In genomic region chr16:64304376-64304775, GRCh38 we compare ENCODE assay signal across 32 cellular contexts.
"Had no signal": no experiment of that assay in that cellular context is flagged by ENCODE, and none has a peak within 500 bp of the region (broad histone marks: within the 10 kb centered on the region; RNA-seq: fewer than 3 reads in every experiment).

No MANE protein-coding gene starts in this region.

- DNase-seq: activated CD4-positive, alpha-beta memory T cell treated with anti-CD3 and anti-CD28 coated beads for 36 hours; activated CD4-positive, alpha-beta T cell treated with anti-CD3 and anti-CD28 coated beads, Interleukin-2, amount 10 ng/mL, durations not matched to agents 24 days and 14 days; activated CD4-positive, CD25-positive, alpha-beta regulatory T cell treated with anti-CD3 and anti-CD28 coated beads, Interleukin-2, amount 50 U/mL, for 72 hours; activated CD8-positive, alpha-beta memory T cell treated with anti-CD3 and anti-CD28 coated beads, Interleukin-2, amount 50 U/mL, for 4 hours; activated effector memory CD4-positive, alpha-beta T cell treated with anti-CD3 and anti-CD28 coated beads, Interleukin-2, amount 50 U/mL, for 16 hours; activated naive CD4-positive, alpha-beta T cell treated with anti-CD3 and anti-CD28 coated beads for 36 hours; activated naive CD8-positive, alpha-beta T cell treated with anti-CD3 and anti-CD28 coated beads for 36 hours; activated T-cell treated with anti-CD3 and anti-CD28 coated beads, Interleukin-2, amount 50 U/mL, for 1 hour; adrenal gland; aorta; body of pancreas; cerebellar nuclear complex; colonic mucosa; effector CD8-positive, alpha-beta T cell; esophagus squamous epithelium; foreskin melanocyte; heart right ventricle; naive B cell; nucleus accumbens; pancreas; psoas muscle; sigmoid colon; small intestine; stimulated activated CD4-positive, alpha-beta T cell treated with anti-CD3 and anti-CD28 coated beads, Interleukin-1b, Interleukin-23, amount 100 ng/mL, for 48 hours; stimulated activated CD4-positive, alpha-beta T cell treated with anti-CD3 and anti-CD28 coated beads, Interleukin-4, amount 100 ng/mL, for 4 hours; stimulated activated CD8-positive, alpha-beta memory T cell treated with anti-CD3 and anti-CD28 coated beads, Interleukin-4, amount 100 ng/mL, for 48 hours; T1000; tibial artery had no signal

- ATAC-seq: body of pancreas; heart right ventricle; pancreas; psoas muscle; stimulated activated memory B cell treated with anti-CD40 and anti-IgM and Interleukin-4, amounts not matched to agents 10 μg/mL and 1 μg/mL and 100 μg/mL, for 72 hours had no signal

- H3K4me1 Mint-ChIP-seq: activated CD4-positive, alpha-beta T cell treated with anti-CD3 and anti-CD28 coated beads, Interleukin-2, amount 10 ng/mL, durations not matched to agents 24 days and 14 days; activated naive CD8-positive, alpha-beta T cell treated with anti-CD3 and anti-CD28 coated beads for 36 hours; mesothelial cell of epicardium; naive B cell; stimulated activated memory B cell treated with anti-CD40 and anti-IgM and Interleukin-4, amounts not matched to agents 10 μg/mL and 1 μg/mL and 100 μg/mL, for 72 hours had no signal

- H3K27ac Mint-ChIP-seq: activated CD4-positive, alpha-beta memory T cell treated with anti-CD3 and anti-CD28 coated beads for 36 hours; activated CD4-positive, alpha-beta T cell treated with anti-CD3 and anti-CD28 coated beads, Interleukin-2, amount 10 ng/mL, durations not matched to agents 24 days and 14 days; activated naive CD4-positive, alpha-beta T cell treated with anti-CD3 and anti-CD28 coated beads for 36 hours; activated naive CD8-positive, alpha-beta T cell treated with anti-CD3 and anti-CD28 coated beads for 36 hours; activated T-helper 1 cell treated with anti-CD3 and anti-CD28 coated beads, Interleukin-12 subunit alpha, Interleukin-12 subunit beta, Interleukin-2, Interleukin-4 antibody, amounts not matched to agents 30 ng/mL and 10 ng/mL and 1 ng/mL, durations not matched to agents 14 hours and 24 hours and 36 hours; mesothelial cell of epicardium; naive B cell; stimulated activated memory B cell treated with anti-CD40 and anti-IgM and Interleukin-4, amounts not matched to agents 10 μg/mL and 1 μg/mL and 100 μg/mL, for 72 hours had no signal

- H3K4me3 Mint-ChIP-seq: activated CD4-positive, alpha-beta memory T cell treated with anti-CD3 and anti-CD28 coated beads for 36 hours; activated CD4-positive, alpha-beta T cell treated with anti-CD3 and anti-CD28 coated beads, Interleukin-2, amount 10 ng/mL, durations not matched to agents 24 days and 14 days; activated naive CD4-positive, alpha-beta T cell treated with anti-CD3 and anti-CD28 coated beads for 36 hours; activated naive CD8-positive, alpha-beta T cell treated with anti-CD3 and anti-CD28 coated beads for 36 hours; activated T-helper 1 cell treated with anti-CD3 and anti-CD28 coated beads, Interleukin-12 subunit alpha, Interleukin-12 subunit beta, Interleukin-2, Interleukin-4 antibody, amounts not matched to agents 30 ng/mL and 10 ng/mL and 1 ng/mL, durations not matched to agents 14 hours and 24 hours and 36 hours; mesothelial cell of epicardium; naive B cell; neural crest cell; stimulated activated memory B cell treated with anti-CD40 and anti-IgM and Interleukin-4, amounts not matched to agents 10 μg/mL and 1 μg/mL and 100 μg/mL, for 72 hours had no signal

- H3K27me3 Mint-ChIP-seq: activated CD4-positive, alpha-beta memory T cell treated with anti-CD3 and anti-CD28 coated beads for 36 hours; activated CD4-positive, alpha-beta T cell treated with anti-CD3 and anti-CD28 coated beads, Interleukin-2, amount 10 ng/mL, durations not matched to agents 24 days and 14 days; activated naive CD8-positive, alpha-beta T cell treated with anti-CD3 and anti-CD28 coated beads for 36 hours; naive B cell; stimulated activated memory B cell treated with anti-CD40 and anti-IgM and Interleukin-4, amounts not matched to agents 10 μg/mL and 1 μg/mL and 100 μg/mL, for 72 hours had no signal
